1 cellular context compared by ENCODE assay signal in the genomic region with DNA sequence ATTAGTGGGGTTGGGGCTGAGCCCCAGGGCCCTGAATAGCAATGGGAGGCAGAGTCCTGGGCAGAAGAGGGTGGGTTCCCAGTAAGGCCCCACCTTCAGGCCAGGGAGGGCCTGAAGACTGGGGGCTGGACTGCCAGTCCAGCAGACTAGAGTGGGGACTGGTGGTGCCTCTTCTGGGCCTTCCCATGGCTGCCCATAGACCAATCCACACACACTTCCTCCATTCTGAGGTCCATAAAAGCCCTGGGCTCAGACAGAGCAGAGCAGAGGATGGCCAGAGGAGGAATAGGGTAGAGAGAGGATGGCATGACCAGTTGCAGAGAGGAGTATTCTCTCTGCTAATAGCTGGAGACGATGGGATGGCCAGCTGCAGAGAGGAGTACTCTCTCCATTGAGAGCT.
TF ChIP-seq lines count a peak whose summit lies in the region.

No MANE protein-coding gene starts in this region.

TF ChIP-seq in GM12878, 131 proteins besides CTCF, POLR2A, EP300 and RAD21 (continued from another document):
- TF ChIP-seq, protein P1, sequence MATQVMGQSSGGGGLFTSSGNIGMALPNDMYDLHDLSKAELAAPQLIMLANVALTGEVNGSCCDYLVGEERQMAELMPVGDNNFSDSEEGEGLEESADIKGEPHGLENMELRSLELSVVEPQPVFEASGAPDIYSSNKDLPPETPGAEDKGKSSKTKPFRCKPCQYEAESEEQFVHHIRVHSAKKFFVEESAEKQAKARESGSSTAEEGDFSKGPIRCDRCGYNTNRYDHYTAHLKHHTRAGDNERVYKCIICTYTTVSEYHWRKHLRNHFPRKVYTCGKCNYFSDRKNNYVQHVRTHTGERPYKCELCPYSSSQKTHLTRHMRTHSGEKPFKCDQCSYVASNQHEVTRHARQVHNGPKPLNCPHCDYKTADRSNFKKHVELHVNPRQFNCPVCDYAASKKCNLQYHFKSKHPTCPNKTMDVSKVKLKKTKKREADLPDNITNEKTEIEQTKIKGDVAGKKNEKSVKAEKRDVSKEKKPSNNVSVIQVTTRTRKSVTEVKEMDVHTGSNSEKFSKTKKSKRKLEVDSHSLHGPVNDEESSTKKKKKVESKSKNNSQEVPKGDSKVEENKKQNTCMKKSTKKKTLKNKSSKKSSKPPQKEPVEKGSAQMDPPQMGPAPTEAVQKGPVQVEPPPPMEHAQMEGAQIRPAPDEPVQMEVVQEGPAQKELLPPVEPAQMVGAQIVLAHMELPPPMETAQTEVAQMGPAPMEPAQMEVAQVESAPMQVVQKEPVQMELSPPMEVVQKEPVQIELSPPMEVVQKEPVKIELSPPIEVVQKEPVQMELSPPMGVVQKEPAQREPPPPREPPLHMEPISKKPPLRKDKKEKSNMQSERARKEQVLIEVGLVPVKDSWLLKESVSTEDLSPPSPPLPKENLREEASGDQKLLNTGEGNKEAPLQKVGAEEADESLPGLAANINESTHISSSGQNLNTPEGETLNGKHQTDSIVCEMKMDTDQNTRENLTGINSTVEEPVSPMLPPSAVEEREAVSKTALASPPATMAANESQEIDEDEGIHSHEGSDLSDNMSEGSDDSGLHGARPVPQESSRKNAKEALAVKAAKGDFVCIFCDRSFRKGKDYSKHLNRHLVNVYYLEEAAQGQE (IDR thresholded peaks at IDR 0.05; ENCODE audit: low read depth, low read length), result no peak
- no peak for TF ChIP-seq PML (IDR thresholded peaks at IDR 0.05; ENCODE audit: low read length)
- no peak for TF ChIP-seq BMI1 (IDR thresholded peaks at IDR 0.05; ENCODE audit: borderline replicate concordance)
- no peak for TF ChIP-seq CREM (IDR thresholded peaks at IDR 0.05; ENCODE audit: low read depth)
- TF ChIP-seq, protein P2, sequence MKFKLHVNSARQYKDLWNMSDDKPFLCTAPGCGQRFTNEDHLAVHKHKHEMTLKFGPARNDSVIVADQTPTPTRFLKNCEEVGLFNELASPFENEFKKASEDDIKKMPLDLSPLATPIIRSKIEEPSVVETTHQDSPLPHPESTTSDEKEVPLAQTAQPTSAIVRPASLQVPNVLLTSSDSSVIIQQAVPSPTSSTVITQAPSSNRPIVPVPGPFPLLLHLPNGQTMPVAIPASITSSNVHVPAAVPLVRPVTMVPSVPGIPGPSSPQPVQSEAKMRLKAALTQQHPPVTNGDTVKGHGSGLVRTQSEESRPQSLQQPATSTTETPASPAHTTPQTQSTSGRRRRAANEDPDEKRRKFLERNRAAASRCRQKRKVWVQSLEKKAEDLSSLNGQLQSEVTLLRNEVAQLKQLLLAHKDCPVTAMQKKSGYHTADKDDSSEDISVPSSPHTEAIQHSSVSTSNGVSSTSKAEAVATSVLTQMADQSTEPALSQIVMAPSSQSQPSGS (IDR thresholded peaks at IDR 0.05; ENCODE audit: low read length), result no peak
- TF ChIP-seq SMAD1 (IDR thresholded peaks at IDR 0.05; ENCODE audit: low read depth, partially characterized antibody), result no peak
- no peak for TF ChIP-seq FOXK2 (IDR thresholded peaks at IDR 0.05)
